9 cellular contexts compared by ENCODE assay signal in genomic region chr7:1883031-1883761, GRCh38.
DNase-seq lines count a peak whose midpoint lies in the region; TF ChIP-seq lines count a peak whose summit lies in the region.
"Had no signal": no experiment of that assay in that cellular context is flagged by ENCODE, and none has a peak within 500 bp of the region (broad histone marks: within the 10 kb centered on the region; RNA-seq: fewer than 3 reads in every experiment).

No MANE protein-coding gene starts in this region.

- H3K4me1 ChIP-seq in osteoblast (ENCODE audit: insufficient read depth, low read length) (peaks cover 23% of the 10 kb centered on the region), colonic mucosa (no peaks in the 10 kb centered on the region)

- H3K36me3 ChIP-seq in osteoblast (ENCODE audit: insufficient read depth, low read length) (peaks cover 3% of the 10 kb centered on the region), colonic mucosa (no peaks in the 10 kb centered on the region)

- peak; percentile 83 for DNase-seq in GM04503 (ENCODE audit: low read depth)
- DNase-seq in NCI-H226 = peak; percentile 99
- DNase-seq in cardiac fibroblast (ENCODE audit: low read depth in 2 of 2) = peak; percentile 70 to 72
- peak; percentile 100 for DNase-seq in osteoblast (ENCODE audit: insufficient read length, low spot score, missing footprints)
- DNase-seq in colonic mucosa = no peak
- no peak for DNase-seq in activated CD4-positive, CD25-positive, alpha-beta regulatory T cell (lab: John Stamatoyannopoulos, UW)
- DNase-seq in SHP77 treated with DMSO at 0.1 percent for 48 hours (lab: John Stamatoyannopoulos, UW) = no peak
- DNase-seq: activated CD4-positive, alpha-beta T cell treated with anti-CD3 and anti-CD28 coated beads, Interleukin-2, amount 50 U/mL, for 48 hours; stimulated activated CD4-positive, alpha-beta T cell treated with anti-CD3 and anti-CD28 coated beads, Interleukin-4, amount 100 ng/mL, for 1 hour had no signal

- no peaks in the 10 kb centered on the region for H3K27me3 ChIP-seq in osteoblast (ENCODE audit: insufficient read depth, low read length)
- no peaks in the 10 kb centered on the region for H3K27me3 ChIP-seq in colonic mucosa

- H4K20me1 ChIP-seq in osteoblast (ENCODE audit: insufficient read depth, low read length) = peaks cover 10% of the 10 kb centered on the region

- peak overlapping the region; percentile 73 for H3K4me2 ChIP-seq in osteoblast (ENCODE audit: insufficient read depth, low read length)

- intact Hi-C loops in colonic mucosa (cut with DNase I) = no loop called here

- H3K4me3 ChIP-seq in cardiac fibroblast (replicated peaks in 1 of 2; ENCODE audit: low read depth in 2 of 2, low read length in 2 of 2) = no peak overlapping the region
- H3K4me3 ChIP-seq in osteoblast (ENCODE audit: insufficient read depth, low read length) = no peak overlapping the region
- no peak overlapping the region for H3K4me3 ChIP-seq in colonic mucosa

- peak overlapping the region; percentile 63 for H3K27ac ChIP-seq in osteoblast (ENCODE audit: low read depth, low read length)
- H3K27ac ChIP-seq in colonic mucosa = no peak overlapping the region

- peaks cover 17% of the 10 kb centered on the region for H3K79me2 ChIP-seq in osteoblast (ENCODE audit: insufficient read depth, low read length)

- no peaks in the 10 kb centered on the region for H3K9me3 ChIP-seq in osteoblast (ENCODE audit: low read depth, low read length)
- H3K9me3 ChIP-seq in colonic mucosa = no peaks in the 10 kb centered on the region

- no peak overlapping the region for H3K9ac ChIP-seq in colonic mucosa (ENCODE audit: low read depth in 2 of 2, low read length in 2 of 2)

- peak overlapping the region; percentile 29 for H2AFZ ChIP-seq in osteoblast (ENCODE audit: low read length)

- TF ChIP-seq CTCF in cardiac fibroblast (IDR thresholded peaks at IDR 0.05; ENCODE audit: low read depth, low read length) (no peak), osteoblast (IDR thresholded peaks at IDR 0.05; ENCODE audit: extremely low read depth, low read depth, low read length) (no peak), colonic mucosa (IDR thresholded peaks at IDR 0.05) (no peak)

Comparison
In these comparisons a context has a peak if more than half of its experiments do, and no peak if none do; other contexts are left out.
1. DNase-seq: peak in GM04503 (single experiment), NCI-H226 (single experiment), cardiac fibroblast (2 of 2) and osteoblast (single experiment); none in colonic mucosa (single experiment), activated CD4-positive, CD25-positive, alpha-beta regulatory T cell (0 of 4) and SHP77 treated with DMSO at 0.1 percent for 48 hours (single experiment).